ENCODE assay signal across 8 cellular contexts in genomic region chr12:50166776-50167025, GRCh38. TPM values are rescaled to one million over a fixed set of nuclear protein-coding genes. Genes with fewer than 3 reads are reported as not detected.
DNase-seq lines count a peak whose midpoint lies in the region; ATAC-seq and TF ChIP-seq lines count a peak whose summit lies in the region.

No MANE protein-coding gene starts in this region.

- H3K4me3 ChIP-seq in BLaER1 treated with 17β-estradiol and CSF1 and Interleukin-3, amounts not matched to agents 10 nM and 100 nM, result peak overlapping the region; percentile 67 to 98 (median 90)
- H3K4me3 ChIP-seq in fibroblast of the aortic adventitia (ENCODE audit: low read depth, low read length), result peak overlapping the region; percentile 85
- peak overlapping the region; percentile 93 to 99 (median 96) for H3K4me3 ChIP-seq in sigmoid colon

- H3K36me3 ChIP-seq in BLaER1 treated with 17β-estradiol and CSF1 and Interleukin-3, amounts not matched to agents 10 nM and 100 nM, result peaks cover 0 to 21% (median 0%) of the 10 kb centered on the region in 11 experiments; a peak in 8 of 22 replicates
- H3K36me3 ChIP-seq in sigmoid colon, result no peaks in the 10 kb centered on the region

- TF ChIP-seq POLR2A in sigmoid colon (IDR thresholded peaks at IDR 0.05), result no peak

- H4K20me1 ChIP-seq in BLaER1 treated with 17β-estradiol and CSF1 and Interleukin-3, amounts not matched to agents 10 nM and 100 nM, result peaks cover 0 to 39% (median 24%) of the 10 kb centered on the region in 11 experiments; a peak in 15 of 22 replicates

- H3K9me3 Mint-ChIP-seq in activated CD8-positive, alpha-beta memory T cell treated with anti-CD3 and anti-CD28 coated beads, Interleukin-2, amount 10 ng/mL, durations not matched to agents 7 days and 5 days (ENCODE audit: low read depth), result no peaks in the 10 kb centered on the region

- H3K4me2 ChIP-seq in BLaER1 treated with 17β-estradiol and CSF1 and Interleukin-3, amounts not matched to agents 10 nM and 100 nM, result peak overlapping the region; percentile 82 to 96 (median 89)

- TF ChIP-seq CTCF in fibroblast of the aortic adventitia (IDR thresholded peaks at IDR 0.05; ENCODE audit: insufficient read depth, low read length) (no peak), sigmoid colon (IDR thresholded peaks at IDR 0.05) (no peak)

- POLR2A ChIA-PET in HEK293T (lab: Yijun Ruan, JAX), result interaction anchor here (1.1 to 2.7 kb wide), 7 partner anchors 15 to 82 kb away, joined by 4 to 56 read pairs (median 8); partner anchors contain the start of genes COX14 and SMARCD1

- peak overlapping the region; percentile 80 to 98 (median 94) for H3K27ac ChIP-seq in BLaER1 treated with 17β-estradiol and CSF1 and Interleukin-3, amounts not matched to agents 10 nM and 100 nM
- peak overlapping the region; percentile 95 to 99 (median 97) for H3K27ac ChIP-seq in sigmoid colon

- H3K4me3 Mint-ChIP-seq in activated CD8-positive, alpha-beta memory T cell treated with anti-CD3 and anti-CD28 coated beads, Interleukin-2, amount 10 ng/mL, durations not matched to agents 7 days and 5 days, result peak overlapping the region; percentile 87

- peak overlapping the region; percentile 97 for H3K27ac Mint-ChIP-seq in activated CD8-positive, alpha-beta memory T cell treated with anti-CD3 and anti-CD28 coated beads, Interleukin-2, amount 10 ng/mL, durations not matched to agents 7 days and 5 days

- no peaks in the 10 kb centered on the region for H3K27me3 ChIP-seq in BLaER1 treated with 17β-estradiol and CSF1 and Interleukin-3, amounts not matched to agents 10 nM and 100 nM
- H3K27me3 ChIP-seq in sigmoid colon, result no peaks in the 10 kb centered on the region

- H3K36me3 Mint-ChIP-seq in activated CD8-positive, alpha-beta memory T cell treated with anti-CD3 and anti-CD28 coated beads, Interleukin-2, amount 10 ng/mL, durations not matched to agents 7 days and 5 days, result peaks cover 13% of the 10 kb centered on the region

- H3K4me1 Mint-ChIP-seq in activated CD8-positive, alpha-beta memory T cell treated with anti-CD3 and anti-CD28 coated beads, Interleukin-2, amount 10 ng/mL, durations not matched to agents 7 days and 5 days, result peaks cover 27% of the 10 kb centered on the region

- peak; percentile 75 for DNase-seq in activated CD8-positive, alpha-beta memory T cell treated with anti-CD3 and anti-CD28 coated beads, Interleukin-2, amount 10 ng/mL, durations not matched to agents 7 days and 5 days
- DNase-seq in fibroblast of the aortic adventitia (ENCODE audit: low read depth) (no peak), sigmoid colon (peak; percentile 72), HEK293T (ENCODE audit: extremely low spot score) (no peak), kidney tubule cell (ENCODE audit: low spot score) (no peak)

- intact Hi-C loops in sigmoid colon (cut with DNase I), result loop anchor here (1.0 to 2.0 kb wide), 2 partner anchors 55 to 82 kb away; partner anchors contain the start of gene SMARCD1

- H3K9ac ChIP-seq in BLaER1 treated with 17β-estradiol and CSF1 and Interleukin-3, amounts not matched to agents 10 nM and 100 nM, result peak overlapping the region; percentile 85 to 97 (median 94)

- CTCF ChIA-PET in activated CD8-positive, alpha-beta memory T cell treated with anti-CD3 and anti-CD28 coated beads, Interleukin-2, amount 10 ng/mL, durations not matched to agents 7 days and 5 days (lab: Charles Lee), result interaction anchor here (0.8 to 3.1 kb wide), 13 partner anchors 8 to 96 kb away, joined by 3 to 52 read pairs (median 4); partner anchors contain the start of genes COX14 and SMARCD1
- CTCF ChIA-PET in HEK293T (lab: Yijun Ruan, JAX), result interaction anchor here (1.1 to 1.8 kb wide), 2 partner anchors 21 to 55 kb away, joined by 3 to 16 read pairs; partner anchors contain the start of gene COX14

- 0% methylated on average over 10 of the region's 10 CpGs for WGBS in sigmoid colon, 2 donors

- H3K4me1 ChIP-seq in BLaER1 treated with 17β-estradiol and CSF1 and Interleukin-3, amounts not matched to agents 10 nM and 100 nM, result peaks cover 18 to 49% (median 33%) of the 10 kb centered on the region in 10 experiments
- H3K4me1 ChIP-seq in sigmoid colon, result peaks cover 0 to 19% (median 17%) of the 10 kb centered on the region in 4 donors

- peaks cover 0 to 23% (median 0%) of the 10 kb centered on the region in 11 experiments; a peak in 8 of 22 replicates for H3K9me3 ChIP-seq in BLaER1 treated with 17β-estradiol and CSF1 and Interleukin-3, amounts not matched to agents 10 nM and 100 nM (replicated peaks in 1 of 11)
- no peaks in the 10 kb centered on the region for H3K9me3 ChIP-seq in sigmoid colon

- no peak for TF ChIP-seq EP300 in sigmoid colon (IDR thresholded peaks at IDR 0.05)

- peak; percentile 34 for ATAC-seq in HG02973 (IDR thresholded peaks at IDR 0.05; ENCODE audit: unreplicated experiment)
- ATAC-seq in activated CD8-positive, alpha-beta memory T cell treated with anti-CD3 and anti-CD28 coated beads, Interleukin-2, amount 10 ng/mL, durations not matched to agents 7 days and 5 days, result peak; percentile 0
- no peak for ATAC-seq in GM21825 (IDR thresholded peaks at IDR 0.05; ENCODE audit: unreplicated experiment)

- H3K27me3 Mint-ChIP-seq in activated CD8-positive, alpha-beta memory T cell treated with anti-CD3 and anti-CD28 coated beads, Interleukin-2, amount 10 ng/mL, durations not matched to agents 7 days and 5 days, result no peaks in the 10 kb centered on the region

TF ChIP-seq in HEK293T, 16 proteins besides CTCF, POLR2A, EP300 and RAD21:
- TF ChIP-seq LEF1 (IDR thresholded peaks at IDR 0.05; ENCODE audit: borderline replicate concordance) (no peak), SUZ12 (IDR thresholded peaks at IDR 0.05) (no peak), TARDBP (IDR thresholded peaks at IDR 0.05) (no peak), FOXA1 (IDR thresholded peaks at IDR 0.05) (no peak), L3MBTL2 (conservative IDR thresholded peaks at IDR 0.05) (no peak)

RNA-seq across cellular contexts. Expression of gene CERS5, which starts 0.5 kb away (rescaled TPM):
- 10 to 100 TPM; 55.0 to 56.3 TPM for total RNA-seq in activated CD8-positive, alpha-beta memory T cell treated with anti-CD3 and anti-CD28 coated beads, Interleukin-2, amount 10 ng/mL, durations not matched to agents 7 days and 5 days
- 20.0 and 32.7 TPM in 2 replicates for total RNA-seq in fibroblast of the aortic adventitia (ENCODE audit: low replicate concordance)
- 10 to 100 TPM; 21.7 to 29.1 (median 23.3) TPM for total RNA-seq in sigmoid colon
- 10 to 100 TPM in 1 of 3 donors, 1 to 10 TPM in 2; 4.8 to 25.9 (median 5.3) TPM for polyA plus RNA-seq in sigmoid colon

RNA-seq across cellular contexts. Expression of gene COX14, which starts 54.7 kb away (rescaled TPM):
- 10 to 100 TPM; 55.1 to 64.5 TPM for total RNA-seq in activated CD8-positive, alpha-beta memory T cell treated with anti-CD3 and anti-CD28 coated beads, Interleukin-2, amount 10 ng/mL, durations not matched to agents 7 days and 5 days
- total RNA-seq in fibroblast of the aortic adventitia (ENCODE audit: low replicate concordance) (12.5 and 36.4 TPM in 2 replicates), sigmoid colon (100 to 1,000 TPM in 1 of 4 donors, 10 to 100 TPM in 3; 87.8 to 179 (median 93.8) TPM)
- 100 to 1,000 TPM; 124 to 266 (median 187) TPM for polyA plus RNA-seq in sigmoid colon

Comparison
In these comparisons a context has a peak if more than half of its experiments do, and no peak if none do; other contexts are left out.
1. DNase-seq: peak in activated CD8-positive, alpha-beta memory T cell treated with anti-CD3 and anti-CD28 coated beads, Interleukin-2, amount 10 ng/mL, durations not matched to agents 7 days and 5 days (single experiment) and sigmoid colon (single experiment); none in fibroblast of the aortic adventitia (single experiment), HEK293T (single experiment) and kidney tubule cell (single experiment).
2. Peak in every context shown above with its lines, with median percentiles within 50 percentile points of each other: H3K4me3 ChIP-seq.